ENCODE assay signal across 1 cellular context in genomic region chr2:241118727-241119505, GRCh38.
A peak's percentile ranks its signal among the peaks of the same experiment; 100 is the strongest.
TF ChIP-seq lines count a peak whose summit lies in the region.

No MANE protein-coding gene starts in this region.

TF ChIP-seq in GM12878, 131 proteins besides CTCF, POLR2A, EP300 and RAD21:
- TF ChIP-seq MLLT1 (IDR thresholded peaks at IDR 0.05) (peak; percentile 65; the same call in 1 of the 2 replicates), RAD51 (IDR thresholded peaks at IDR 0.05) (no peak)
